Comparison of ENCODE assay signal across 16 cellular contexts in the genomic region with DNA sequence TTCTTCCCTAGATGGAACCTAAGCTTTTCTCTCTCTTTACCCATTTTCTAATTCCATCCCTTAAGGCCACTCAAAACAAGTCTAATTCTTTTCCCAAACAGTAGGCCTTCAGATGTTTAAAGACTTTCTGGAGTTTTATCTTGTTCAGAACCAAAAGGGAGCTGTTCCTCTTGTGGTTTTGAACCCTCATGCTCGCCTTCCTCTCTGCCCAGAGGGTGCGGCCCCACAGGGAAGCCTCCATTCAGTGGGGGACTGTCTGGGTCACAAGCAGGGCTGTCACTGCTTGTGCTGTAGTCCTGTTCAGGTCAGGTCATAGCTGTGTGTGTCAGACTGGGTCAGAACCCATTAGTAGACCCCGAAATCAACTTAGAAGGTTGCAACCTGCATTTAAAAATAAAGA. TPM values are rescaled to one million over a fixed set of nuclear protein-coding genes. Genes with fewer than 3 reads are reported as not detected.
DNase-seq lines count a peak whose midpoint lies in the region; ATAC-seq and TF ChIP-seq lines count a peak whose summit lies in the region.
"Had no signal": no experiment of that assay in that cellular context is flagged by ENCODE, and none has a peak within 500 bp of the region (broad histone marks: within the 10 kb centered on the region; RNA-seq: fewer than 3 reads in every experiment).

No MANE protein-coding gene starts in this region.

- H3K9me3 Mint-ChIP-seq in activated T-helper 17 cell treated with anti-CD3 and anti-CD28 coated beads, Interleukin-2, amount 50 U/mL, for 72 hours = no peaks in the 10 kb centered on the region
- no peaks in the 10 kb centered on the region for H3K9me3 Mint-ChIP-seq in osteocyte (ENCODE audit: unreplicated experiment)
- H3K9me3 Mint-ChIP-seq: mesothelial cell of epicardium had no signal

- peak overlapping the region; percentile 28 for H3K27ac Mint-ChIP-seq in activated T-helper 17 cell treated with anti-CD3 and anti-CD28 coated beads, Interleukin-2, amount 50 U/mL, for 72 hours
- no peak overlapping the region for H3K27ac Mint-ChIP-seq in osteocyte (ENCODE audit: unreplicated experiment)
- H3K27ac Mint-ChIP-seq: mesothelial cell of epicardium had no signal

- peaks cover 36% of the 10 kb centered on the region for H3K4me1 Mint-ChIP-seq in activated T-helper 17 cell treated with anti-CD3 and anti-CD28 coated beads, Interleukin-2, amount 50 U/mL, for 72 hours
- peaks cover 43% of the 10 kb centered on the region for H3K4me1 Mint-ChIP-seq in osteocyte (ENCODE audit: unreplicated experiment)

- no peak for ATAC-seq in activated T-helper 17 cell treated with anti-CD3 and anti-CD28 coated beads, Interleukin-2, amount 50 U/mL, for 72 hours (replicated peaks)
- ATAC-seq in GM18502 (IDR thresholded peaks at IDR 0.05; ENCODE audit: poor library complexity, unreplicated experiment) = no peak
- ATAC-seq: Right ventricle myocardium inferior had no signal

- no peak for TF ChIP-seq POLR2A in NB4 (IDR thresholded peaks at IDR 0.05; ENCODE audit: extremely low read depth, insufficient read length)

- peaks cover 7% of the 10 kb centered on the region for H3K36me3 Mint-ChIP-seq in activated T-helper 17 cell treated with anti-CD3 and anti-CD28 coated beads, Interleukin-2, amount 50 U/mL, for 72 hours (ENCODE audit: low read depth)
- H3K36me3 Mint-ChIP-seq in osteocyte (ENCODE audit: unreplicated experiment) = no peaks in the 10 kb centered on the region

- DNase-seq in SIG-M5 treated with dmso at 0.1 percent for 504 hours (lab: John Stamatoyannopoulos, UW; ENCODE audit: unreplicated experiment) (peak; percentile 29), SIG-M5 (lab: John Stamatoyannopoulos, UW) (no peak), NB4 (ENCODE audit: low read depth) (peak; percentile 56), osteocyte (ENCODE audit: extremely low spot score, unreplicated experiment) (peak; percentile 54), middle frontal gyrus (ENCODE audit: extremely low spot score, low spot score) (no peak)
- DNase-seq in activated CD4-positive, CD25-positive, alpha-beta regulatory T cell (lab: John Stamatoyannopoulos, UW) = no peak
- DNase-seq: activated gamma-delta T cell treated with Interleukin-2 at 50 U/mL for 16 hours; esophagus squamous epithelium; NCI-H2107; stimulated activated CD4-positive, alpha-beta T cell treated with anti-CD3 and anti-CD28 coated beads, Interleukin-4, amount 100 ng/mL, for 4 hours; tibial artery; WERI-Rb-1 had no signal

- H3K4me3 ChIP-seq in NB4 (ENCODE audit: low read depth, low read length) = no peak overlapping the region
- H3K4me3 ChIP-seq: esophagus squamous epithelium, tibial artery had no signal

- H3K27me3 Mint-ChIP-seq in activated T-helper 17 cell treated with anti-CD3 and anti-CD28 coated beads, Interleukin-2, amount 50 U/mL, for 72 hours = no peaks in the 10 kb centered on the region
- H3K27me3 Mint-ChIP-seq in osteocyte (ENCODE audit: unreplicated experiment) = no peaks in the 10 kb centered on the region

- H3K4me3 Mint-ChIP-seq in activated T-helper 17 cell treated with anti-CD3 and anti-CD28 coated beads, Interleukin-2, amount 50 U/mL, for 72 hours = no peak overlapping the region
- H3K4me3 Mint-ChIP-seq in osteocyte (ENCODE audit: unreplicated experiment) = no peak overlapping the region
- H3K4me3 Mint-ChIP-seq: mesothelial cell of epicardium had no signal

- no peak for TF ChIP-seq CTCF in NB4 (IDR thresholded peaks at IDR 0.05; ENCODE audit: low read depth, low read length)
- TF ChIP-seq CTCF in osteocyte (IDR thresholded peaks at IDR 0.05) = no peak

RNA-seq across cellular contexts. Expression of a gene that starts 56.5 kb away (rescaled TPM):
- 10 to 100 TPM; 15.1 to 42.6 TPM for total RNA-seq in activated T-helper 17 cell treated with anti-CD3 and anti-CD28 coated beads, Interleukin-2, amount 50 U/mL, for 72 hours
- total RNA-seq in osteocyte = 26.5 and 27.5 TPM in 2 replicates

Comparison
In these comparisons a context has a peak if more than half of its experiments do, and no peak if none do; other contexts are left out.
1. DNase-seq: peak in SIG-M5 treated with dmso at 0.1 percent for 504 hours (single experiment), NB4 (single experiment) and osteocyte (single experiment); none in SIG-M5 (single experiment), activated CD4-positive, CD25-positive, alpha-beta regulatory T cell (0 of 4) and middle frontal gyrus (single experiment).